ENCODE assay signal across 1 cellular context in the genomic region with DNA sequence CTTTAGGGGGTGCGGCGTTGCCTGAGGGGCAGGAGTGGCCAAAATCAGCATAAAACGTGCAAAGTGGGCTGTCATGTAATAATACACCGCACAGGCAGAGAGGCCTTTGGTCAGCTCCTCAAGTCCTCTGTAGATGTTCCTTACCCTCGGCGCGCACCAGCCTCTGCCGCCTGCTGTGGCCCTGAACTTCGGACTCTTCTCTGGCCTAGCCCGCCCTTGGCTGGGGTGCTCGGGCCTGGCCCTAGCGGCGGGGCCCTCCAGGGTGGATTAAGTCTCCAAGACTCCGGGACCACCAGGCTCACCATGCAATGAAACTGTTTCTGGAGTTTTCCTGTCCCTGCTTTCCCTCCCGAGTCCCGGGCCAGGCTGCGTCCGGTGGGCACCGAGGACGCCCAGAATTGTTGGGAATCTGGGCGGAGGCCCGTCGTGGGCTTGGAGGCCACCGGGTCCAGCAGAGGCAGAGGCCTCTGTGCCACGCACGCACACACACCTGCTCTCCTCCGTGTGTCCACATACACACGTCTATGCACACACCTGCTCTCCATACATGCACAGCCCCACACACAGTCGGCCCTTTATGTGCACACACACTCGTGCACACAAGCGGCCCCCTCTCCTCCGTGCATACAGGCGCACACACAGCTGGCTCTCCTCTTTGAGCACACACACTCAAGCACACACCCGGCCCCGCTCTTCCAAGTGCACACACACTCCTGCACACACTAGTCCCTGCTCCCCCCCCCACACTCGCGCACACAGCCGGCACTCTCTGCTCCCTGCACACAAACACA.
TF ChIP-seq lines count a peak whose summit lies in the region.

No MANE protein-coding gene starts in this region.

TF ChIP-seq in HepG2, 621 proteins besides CTCF, POLR2A, EP300 and RAD21 (continued from another document and continues in another):
- TF ChIP-seq ZNF703 (CRISPR knock-in tag; IDR thresholded peaks at IDR 0.05; ENCODE audit: borderline replicate concordance) (0 out of 2 replicates have a peak, but pooled peaks have one; percentile 26), ZNF282 (IDR thresholded peaks at IDR 0.05; ENCODE audit: partially characterized antibody) (no peak), NCOA2 (CRISPR knock-in tag; IDR thresholded peaks at IDR 0.05) (no peak), HNF4A (CRISPR knock-in tag; IDR thresholded peaks at IDR 0.05) (peak; percentile 94), SP2 (CRISPR knock-in tag; IDR thresholded peaks at IDR 0.05) (no peak), PAF1 (CRISPR knock-in tag; IDR thresholded peaks at IDR 0.05) (no peak), AGO2 (optimal IDR thresholded peaks at IDR 0.05; ENCODE audit: low read depth, low read length) (no peak), POGZ (CRISPR knock-in tag; IDR thresholded peaks at IDR 0.05) (no peak), SSRP1 (CRISPR knock-in tag; IDR thresholded peaks at IDR 0.05) (no peak), GTF3A (CRISPR knock-in tag; conservative IDR thresholded peaks at IDR 0.05) (no peak), MBNL3 (CRISPR knock-in tag; conservative IDR thresholded peaks at IDR 0.05) (no peak), TMF1 (CRISPR knock-in tag; IDR thresholded peaks at IDR 0.05; ENCODE audit: low read depth) (peak; percentile 46; the same call in 1 of the 2 replicates), POLR2AphosphoS2 (IDR thresholded peaks at IDR 0.05; ENCODE audit: low read depth, low read length) (no peak), HOXA9 (CRISPR knock-in tag; IDR thresholded peaks at IDR 0.05; ENCODE audit: borderline replicate concordance) (no peak), ZNF563 (CRISPR knock-in tag; IDR thresholded peaks at IDR 0.05) (no peak; the same call in 1 of the 2 replicates), MEF2D (CRISPR knock-in tag; IDR thresholded peaks at IDR 0.05) (no peak), FOSL1 (CRISPR knock-in tag; IDR thresholded peaks at IDR 0.05; ENCODE audit: borderline replicate concordance) (no peak), MEIS1 (CRISPR knock-in tag; IDR thresholded peaks at IDR 0.05; ENCODE audit: borderline replicate concordance) (no peak), ZSCAN21 (CRISPR knock-in tag; IDR thresholded peaks at IDR 0.05; ENCODE audit: borderline replicate concordance) (no peak), HDAC1 (CRISPR knock-in tag; IDR thresholded peaks at IDR 0.05) (peak; percentile 21; the same call in 1 of the 2 replicates), RXRA (CRISPR knock-in tag; IDR thresholded peaks at IDR 0.05) (0 out of 2 replicates have a peak, but pooled peaks have one; percentile 22), MEIS2 (CRISPR knock-in tag; IDR thresholded peaks at IDR 0.05) (no peak), PITX1 (CRISPR knock-in tag; IDR thresholded peaks at IDR 0.05) (peak; percentile 56; the same call in 1 of the 2 replicates), CENPX (CRISPR knock-in tag; IDR thresholded peaks at IDR 0.05) (no peak), ZNF251 (CRISPR knock-in tag; IDR thresholded peaks at IDR 0.05) (no peak), BRD4 (CRISPR knock-in tag; IDR thresholded peaks at IDR 0.05) (no peak), CC2D1A (CRISPR knock-in tag; IDR thresholded peaks at IDR 0.05) (no peak), HNRNPK (IDR thresholded peaks at IDR 0.05; ENCODE audit: low read depth, low read length, poor library complexity, severe bottlenecking) (no peak), CHD4 (IDR thresholded peaks at IDR 0.05; ENCODE audit: borderline replicate concordance, low read length) (no peak), MYNN (CRISPR knock-in tag; IDR thresholded peaks at IDR 0.05; ENCODE audit: low read depth) (no peak), ZNF816 (CRISPR knock-in tag; IDR thresholded peaks at IDR 0.05; ENCODE audit: borderline replicate concordance) (no peak), ZNF354B (CRISPR knock-in tag; IDR thresholded peaks at IDR 0.05) (no peak), RFXANK (CRISPR knock-in tag; IDR thresholded peaks at IDR 0.05) (no peak), PRPF4 (IDR thresholded peaks at IDR 0.05; ENCODE audit: low read depth, low read length, poor library complexity, severe bottlenecking) (no peak), JUN (CRISPR knock-in tag; IDR thresholded peaks at IDR 0.05) (no peak)
- TF ChIP-seq, protein P1, sequence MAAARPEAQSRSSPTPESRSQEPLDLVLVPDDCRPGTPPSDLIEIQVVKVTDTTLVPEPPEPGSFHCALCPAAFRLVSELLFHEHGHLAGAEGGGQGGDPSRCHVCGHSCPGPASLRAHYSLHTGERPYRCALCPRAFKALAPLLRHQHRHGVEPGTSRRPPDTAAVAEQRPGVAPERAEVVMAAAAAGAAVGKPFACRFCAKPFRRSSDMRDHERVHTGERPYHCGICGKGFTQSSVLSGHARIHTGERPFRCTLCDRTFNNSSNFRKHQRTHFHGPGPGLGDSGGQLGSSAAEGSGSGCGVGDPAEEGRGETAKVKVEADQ (CRISPR knock-in tag; IDR thresholded peaks at IDR 0.05; ENCODE audit: borderline replicate concordance), result no peak; the same call in 1 of the 2 replicates
- TF ChIP-seq, protein P2, sequence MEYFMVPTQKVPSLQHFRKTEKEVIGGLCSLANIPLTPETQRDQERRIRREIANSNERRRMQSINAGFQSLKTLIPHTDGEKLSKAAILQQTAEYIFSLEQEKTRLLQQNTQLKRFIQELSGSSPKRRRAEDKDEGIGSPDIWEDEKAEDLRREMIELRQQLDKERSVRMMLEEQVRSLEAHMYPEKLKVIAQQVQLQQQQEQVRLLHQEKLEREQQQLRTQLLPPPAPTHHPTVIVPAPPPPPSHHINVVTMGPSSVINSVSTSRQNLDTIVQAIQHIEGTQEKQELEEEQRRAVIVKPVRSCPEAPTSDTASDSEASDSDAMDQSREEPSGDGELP (IDR thresholded peaks at IDR 0.05; ENCODE audit: borderline replicate concordance, low read depth), result 0 out of 2 replicates have a peak, but pooled peaks have one; percentile 17
- TF ChIP-seq, protein P3, sequence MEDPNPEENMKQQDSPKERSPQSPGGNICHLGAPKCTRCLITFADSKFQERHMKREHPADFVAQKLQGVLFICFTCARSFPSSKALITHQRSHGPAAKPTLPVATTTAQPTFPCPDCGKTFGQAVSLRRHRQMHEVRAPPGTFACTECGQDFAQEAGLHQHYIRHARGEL (CRISPR knock-in tag; IDR thresholded peaks at IDR 0.05), result no peak
- TF ChIP-seq, protein P4, sequence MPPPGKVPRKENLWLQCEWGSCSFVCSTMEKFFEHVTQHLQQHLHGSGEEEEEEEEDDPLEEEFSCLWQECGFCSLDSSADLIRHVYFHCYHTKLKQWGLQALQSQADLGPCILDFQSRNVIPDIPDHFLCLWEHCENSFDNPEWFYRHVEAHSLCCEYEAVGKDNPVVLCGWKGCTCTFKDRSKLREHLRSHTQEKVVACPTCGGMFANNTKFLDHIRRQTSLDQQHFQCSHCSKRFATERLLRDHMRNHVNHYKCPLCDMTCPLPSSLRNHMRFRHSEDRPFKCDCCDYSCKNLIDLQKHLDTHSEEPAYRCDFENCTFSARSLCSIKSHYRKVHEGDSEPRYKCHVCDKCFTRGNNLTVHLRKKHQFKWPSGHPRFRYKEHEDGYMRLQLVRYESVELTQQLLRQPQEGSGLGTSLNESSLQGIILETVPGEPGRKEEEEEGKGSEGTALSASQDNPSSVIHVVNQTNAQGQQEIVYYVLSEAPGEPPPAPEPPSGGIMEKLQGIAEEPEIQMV (CRISPR knock-in tag; IDR thresholded peaks at IDR 0.05; ENCODE audit: low read depth), result no peak
- TF ChIP-seq, protein P5, sequence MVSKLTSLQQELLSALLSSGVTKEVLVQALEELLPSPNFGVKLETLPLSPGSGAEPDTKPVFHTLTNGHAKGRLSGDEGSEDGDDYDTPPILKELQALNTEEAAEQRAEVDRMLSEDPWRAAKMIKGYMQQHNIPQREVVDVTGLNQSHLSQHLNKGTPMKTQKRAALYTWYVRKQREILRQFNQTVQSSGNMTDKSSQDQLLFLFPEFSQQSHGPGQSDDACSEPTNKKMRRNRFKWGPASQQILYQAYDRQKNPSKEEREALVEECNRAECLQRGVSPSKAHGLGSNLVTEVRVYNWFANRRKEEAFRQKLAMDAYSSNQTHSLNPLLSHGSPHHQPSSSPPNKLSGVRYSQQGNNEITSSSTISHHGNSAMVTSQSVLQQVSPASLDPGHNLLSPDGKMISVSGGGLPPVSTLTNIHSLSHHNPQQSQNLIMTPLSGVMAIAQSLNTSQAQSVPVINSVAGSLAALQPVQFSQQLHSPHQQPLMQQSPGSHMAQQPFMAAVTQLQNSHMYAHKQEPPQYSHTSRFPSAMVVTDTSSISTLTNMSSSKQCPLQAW (CRISPR knock-in tag; IDR thresholded peaks at IDR 0.05), result no peak
- TF ChIP-seq, protein P6, sequence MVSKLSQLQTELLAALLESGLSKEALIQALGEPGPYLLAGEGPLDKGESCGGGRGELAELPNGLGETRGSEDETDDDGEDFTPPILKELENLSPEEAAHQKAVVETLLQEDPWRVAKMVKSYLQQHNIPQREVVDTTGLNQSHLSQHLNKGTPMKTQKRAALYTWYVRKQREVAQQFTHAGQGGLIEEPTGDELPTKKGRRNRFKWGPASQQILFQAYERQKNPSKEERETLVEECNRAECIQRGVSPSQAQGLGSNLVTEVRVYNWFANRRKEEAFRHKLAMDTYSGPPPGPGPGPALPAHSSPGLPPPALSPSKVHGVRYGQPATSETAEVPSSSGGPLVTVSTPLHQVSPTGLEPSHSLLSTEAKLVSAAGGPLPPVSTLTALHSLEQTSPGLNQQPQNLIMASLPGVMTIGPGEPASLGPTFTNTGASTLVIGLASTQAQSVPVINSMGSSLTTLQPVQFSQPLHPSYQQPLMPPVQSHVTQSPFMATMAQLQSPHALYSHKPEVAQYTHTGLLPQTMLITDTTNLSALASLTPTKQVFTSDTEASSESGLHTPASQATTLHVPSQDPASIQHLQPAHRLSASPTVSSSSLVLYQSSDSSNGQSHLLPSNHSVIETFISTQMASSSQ (IDR thresholded peaks at IDR 0.05; ENCODE audit: low read depth), result no peak
- TF ChIP-seq, protein P6 (CRISPR knock-in tag; IDR thresholded peaks at IDR 0.05; ENCODE audit: borderline replicate concordance), result no peak
- TF ChIP-seq, protein P7, sequence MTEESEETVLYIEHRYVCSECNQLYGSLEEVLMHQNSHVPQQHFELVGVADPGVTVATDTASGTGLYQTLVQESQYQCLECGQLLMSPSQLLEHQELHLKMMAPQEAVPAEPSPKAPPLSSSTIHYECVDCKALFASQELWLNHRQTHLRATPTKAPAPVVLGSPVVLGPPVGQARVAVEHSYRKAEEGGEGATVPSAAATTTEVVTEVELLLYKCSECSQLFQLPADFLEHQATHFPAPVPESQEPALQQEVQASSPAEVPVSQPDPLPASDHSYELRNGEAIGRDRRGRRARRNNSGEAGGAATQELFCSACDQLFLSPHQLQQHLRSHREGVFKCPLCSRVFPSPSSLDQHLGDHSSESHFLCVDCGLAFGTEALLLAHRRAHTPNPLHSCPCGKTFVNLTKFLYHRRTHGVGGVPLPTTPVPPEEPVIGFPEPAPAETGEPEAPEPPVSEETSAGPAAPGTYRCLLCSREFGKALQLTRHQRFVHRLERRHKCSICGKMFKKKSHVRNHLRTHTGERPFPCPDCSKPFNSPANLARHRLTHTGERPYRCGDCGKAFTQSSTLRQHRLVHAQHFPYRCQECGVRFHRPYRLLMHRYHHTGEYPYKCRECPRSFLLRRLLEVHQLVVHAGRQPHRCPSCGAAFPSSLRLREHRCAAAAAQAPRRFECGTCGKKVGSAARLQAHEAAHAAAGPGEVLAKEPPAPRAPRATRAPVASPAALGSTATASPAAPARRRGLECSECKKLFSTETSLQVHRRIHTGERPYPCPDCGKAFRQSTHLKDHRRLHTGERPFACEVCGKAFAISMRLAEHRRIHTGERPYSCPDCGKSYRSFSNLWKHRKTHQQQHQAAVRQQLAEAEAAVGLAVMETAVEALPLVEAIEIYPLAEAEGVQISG (CRISPR knock-in tag; IDR thresholded peaks at IDR 0.05), result peak; percentile 51; the same call in 1 of the 2 replicates
- TF ChIP-seq, protein P8, sequence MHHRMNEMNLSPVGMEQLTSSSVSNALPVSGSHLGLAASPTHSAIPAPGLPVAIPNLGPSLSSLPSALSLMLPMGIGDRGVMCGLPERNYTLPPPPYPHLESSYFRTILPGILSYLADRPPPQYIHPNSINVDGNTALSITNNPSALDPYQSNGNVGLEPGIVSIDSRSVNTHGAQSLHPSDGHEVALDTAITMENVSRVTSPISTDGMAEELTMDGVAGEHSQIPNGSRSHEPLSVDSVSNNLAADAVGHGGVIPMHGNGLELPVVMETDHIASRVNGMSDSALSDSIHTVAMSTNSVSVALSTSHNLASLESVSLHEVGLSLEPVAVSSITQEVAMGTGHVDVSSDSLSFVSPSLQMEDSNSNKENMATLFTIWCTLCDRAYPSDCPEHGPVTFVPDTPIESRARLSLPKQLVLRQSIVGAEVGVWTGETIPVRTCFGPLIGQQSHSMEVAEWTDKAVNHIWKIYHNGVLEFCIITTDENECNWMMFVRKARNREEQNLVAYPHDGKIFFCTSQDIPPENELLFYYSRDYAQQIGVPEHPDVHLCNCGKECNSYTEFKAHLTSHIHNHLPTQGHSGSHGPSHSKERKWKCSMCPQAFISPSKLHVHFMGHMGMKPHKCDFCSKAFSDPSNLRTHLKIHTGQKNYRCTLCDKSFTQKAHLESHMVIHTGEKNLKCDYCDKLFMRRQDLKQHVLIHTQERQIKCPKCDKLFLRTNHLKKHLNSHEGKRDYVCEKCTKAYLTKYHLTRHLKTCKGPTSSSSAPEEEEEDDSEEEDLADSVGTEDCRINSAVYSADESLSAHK (CRISPR knock-in tag; IDR thresholded peaks at IDR 0.05; ENCODE audit: borderline replicate concordance), result no peak
